Comparison of ENCODE assay signal across 20 cellular contexts in the genomic region with DNA sequence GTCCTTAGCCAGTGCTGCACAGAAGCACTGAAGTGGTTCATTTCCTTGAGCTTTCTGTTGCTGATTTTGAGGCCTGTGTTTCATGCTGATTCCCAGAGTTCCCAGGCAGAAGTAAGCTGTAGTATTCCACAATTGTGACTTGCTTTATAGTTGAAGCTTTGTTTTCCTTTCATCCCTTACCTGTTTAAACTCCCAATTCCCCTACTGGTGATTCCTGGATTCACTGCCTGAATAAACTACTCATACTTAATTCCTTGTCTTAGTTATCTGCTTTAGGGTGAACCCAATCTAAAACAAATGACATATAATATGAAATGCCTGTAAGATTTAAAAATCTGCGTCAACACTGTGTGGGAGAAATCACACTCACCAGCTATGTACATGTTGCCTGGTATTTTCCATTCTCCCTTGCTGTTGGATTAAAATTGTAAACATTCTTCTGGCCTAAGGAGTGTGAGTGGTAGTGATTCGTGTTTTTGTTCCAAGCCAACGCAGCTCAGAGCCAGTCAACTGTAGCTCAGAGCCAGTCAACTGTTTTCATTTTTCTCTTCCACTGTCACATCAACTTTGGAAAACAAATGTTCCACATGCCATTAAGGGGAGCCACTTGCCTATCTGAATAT.
DNase-seq lines count a peak whose midpoint lies in the region; ATAC-seq, FAIRE-seq and TF ChIP-seq lines count a peak whose summit lies in the region.
"Had no signal": no experiment of that assay in that cellular context is flagged by ENCODE, and none has a peak within 500 bp of the region (broad histone marks: within the 10 kb centered on the region; RNA-seq: fewer than 3 reads in every experiment).

No MANE protein-coding gene starts in this region.

- H2AK5ac ChIP-seq in H1 (ENCODE audit: low read depth, low read length): no peak overlapping the region

- no peak overlapping the region for H3K4me3 Mint-ChIP-seq in GM23338
- no peak overlapping the region for H3K4me3 Mint-ChIP-seq in CD8-positive, alpha-beta memory T cell
- H3K4me3 Mint-ChIP-seq: CD8-positive, alpha-beta T cell had no signal

- H3K4me3 ChIP-seq in GM23338 (no peak overlapping the region), H1 (ENCODE audit: extremely low read depth in 1 of 4, insufficient read depth in 2 of 4, low read depth in 3 of 4, low read length in 4 of 4) (no peak overlapping the region), smooth muscle cell (no peak overlapping the region)
- no peak overlapping the region for H3K4me3 ChIP-seq in CD8-positive, alpha-beta memory T cell (ENCODE audit: low read length)
- H3K4me3 ChIP-seq: GM23248, Peyer's patch had no signal

- 89% methylated on average over 3 of the region's 3 CpGs; no CpG with 5 or more reads in 1 of the 2 experiments for WGBS in H1 (ENCODE audit: extremely low coverage in 1 of 2, insufficient coverage in 1 of 2, insufficient read length in 1 of 2, insufficient replicate concordance in 2 of 2, low coverage in 1 of 2, low lambda C conversion rate in 2 of 2, missing lambda C conversion rate in 1 of 2), 2 experiments
- 55% methylated on average over 3 of the region's 3 CpGs for WGBS in smooth muscle cell (ENCODE audit: low lambda C conversion rate)

- no peak for TF ChIP-seq RAD21 in H1 (IDR thresholded peaks at IDR 0.05 in 1 of 2, conservative IDR thresholded peaks at IDR 0.05 in 1 of 2; ENCODE audit: low read depth in 2 of 2, low read length in 2 of 2)

- no peaks in the 10 kb centered on the region; the same call in 1 of the 2 replicates for H3K23me2 ChIP-seq in H1 (ENCODE audit: low read depth, low read length)

- H3F3A ChIP-seq in GM23338 (replicated peaks; ENCODE audit: low read depth) (no peaks in the 10 kb centered on the region), smooth muscle cell (ENCODE audit: low read depth) (no peaks in the 10 kb centered on the region)

- H3K56ac ChIP-seq in H1 (replicated peaks; ENCODE audit: insufficient read length, low read depth, low read length): no peak overlapping the region

- no peaks in the 10 kb centered on the region for H3K9me2 ChIP-seq in GM23338 (ENCODE audit: insufficient read depth)

- H3K27me3 ChIP-seq in GM23338 (ENCODE audit: insufficient read depth): no peaks in the 10 kb centered on the region
- no peaks in the 10 kb centered on the region for H3K27me3 ChIP-seq in H1 (replicated peaks in 1 of 4; ENCODE audit: control insufficient read depth in 3 of 4, extremely low read depth in 1 of 4, insufficient read depth in 3 of 4, low read length in 3 of 4)
- no peaks in the 10 kb centered on the region for H3K27me3 ChIP-seq in smooth muscle cell (ENCODE audit: low read depth)
- H3K27me3 ChIP-seq in CD8-positive, alpha-beta memory T cell (ENCODE audit: insufficient read depth, low read length, poor library complexity, severe bottlenecking): no peaks in the 10 kb centered on the region
- H3K27me3 ChIP-seq: Peyer's patch had no signal

- peaks cover 50% of the 10 kb centered on the region for H3K9me3 Mint-ChIP-seq in GM23338
- H3K9me3 Mint-ChIP-seq in CD8-positive, alpha-beta memory T cell: peaks cover 0 to 5% (median 0%) of the 10 kb centered on the region in 5 donors
- H3K9me3 Mint-ChIP-seq: CD8-positive, alpha-beta T cell had no signal

- no peak for TF ChIP-seq POLR2A in H1 (IDR thresholded peaks at IDR 0.05; ENCODE audit: control extremely low read depth in 1 of 2, low read depth in 2 of 2, low read length in 2 of 2)

- no peak overlapping the region for H3K27ac ChIP-seq in GM23338 (ENCODE audit: low read depth)
- H3K27ac ChIP-seq in H1 (ENCODE audit: low read depth, low read length): no peak overlapping the region
- H3K27ac ChIP-seq in smooth muscle cell (ENCODE audit: low read depth): no peak overlapping the region
- no peak overlapping the region for H3K27ac ChIP-seq in CD8-positive, alpha-beta memory T cell (ENCODE audit: low read depth, low read length)
- H3K27ac ChIP-seq: GM23248, Peyer's patch had no signal

- H3K36me3 ChIP-seq in GM23338 (ENCODE audit: insufficient read depth) (no peaks in the 10 kb centered on the region), H1 (ENCODE audit: control insufficient read depth in 2 of 4, insufficient read depth in 4 of 4, low read length in 3 of 4) (no peaks in the 10 kb centered on the region), smooth muscle cell (ENCODE audit: low read depth) (no peaks in the 10 kb centered on the region)
- no peaks in the 10 kb centered on the region for H3K36me3 ChIP-seq in CD8-positive, alpha-beta memory T cell (ENCODE audit: insufficient read depth, low read length)
- H3K36me3 ChIP-seq: Peyer's patch had no signal

- no peaks in the 10 kb centered on the region for H3K4me1 Mint-ChIP-seq in GM23338
- H3K4me1 Mint-ChIP-seq in CD8-positive, alpha-beta memory T cell: no peaks in the 10 kb centered on the region

- no peaks in the 10 kb centered on the region for H4K20me1 ChIP-seq in GM23338 (replicated peaks; ENCODE audit: insufficient read depth)
- no peaks in the 10 kb centered on the region for H4K20me1 ChIP-seq in H1 (replicated peaks in 1 of 2; ENCODE audit: control insufficient read depth in 1 of 2, insufficient read depth in 2 of 2, low read length in 2 of 2)
- no peaks in the 10 kb centered on the region for H4K20me1 ChIP-seq in smooth muscle cell (ENCODE audit: low read depth)

- no peaks in the 10 kb centered on the region; the same call in 2 of the 3 replicates for H3K36me3 Mint-ChIP-seq in GM23338 (ENCODE audit: low read depth)
- H3K36me3 Mint-ChIP-seq in CD8-positive, alpha-beta memory T cell: no peaks in the 10 kb centered on the region
- H3K36me3 Mint-ChIP-seq: CD8-positive, alpha-beta T cell had no signal

- no peak for FAIRE-seq in H1 (lab: Jason Lieb, UNC)
- FAIRE-seq: GM12891, GM18507 had no signal

- H2BK20ac ChIP-seq in H1 (ENCODE audit: low read length): no peak overlapping the region

- H2AFZ ChIP-seq in GM23338 (no peak overlapping the region), H1 (ENCODE audit: low read length) (peak overlapping the region; percentile 94; the same call in 1 of the 2 replicates), smooth muscle cell (ENCODE audit: low read depth) (peak overlapping the region; percentile 49)
- H2AFZ ChIP-seq: GM23248 had no signal

- H3K9ac ChIP-seq in H1 (replicated peaks in 1 of 4; ENCODE audit: extremely low read depth in 1 of 4, low read depth in 3 of 4, low read length in 3 of 4) (no peak overlapping the region), smooth muscle cell (ENCODE audit: low read depth) (no peak overlapping the region)
- H3K9ac ChIP-seq: GM23248 had no signal

- no peak overlapping the region for H2BK15ac ChIP-seq in H1 (ENCODE audit: low read length)

- H3K4ac ChIP-seq in H1 (replicated peaks; ENCODE audit: insufficient read length, low read depth, low read length): no peak overlapping the region

- H3K79me2 ChIP-seq in GM23338 (replicated peaks; ENCODE audit: insufficient read depth) (no peaks in the 10 kb centered on the region), H1 (ENCODE audit: control insufficient read depth in 1 of 2, insufficient read depth in 2 of 2, low read length in 2 of 2) (no peaks in the 10 kb centered on the region), smooth muscle cell (ENCODE audit: low read depth) (no peaks in the 10 kb centered on the region)

- POLR2A ChIA-PET in H1 (lab: Charles Lee; ENCODE audit: partially characterized antibody): no interaction called here
- POLR2A ChIA-PET in CD8-positive, alpha-beta memory T cell (lab: Charles Lee): no interaction called here

- no peaks in the 10 kb centered on the region for H3K79me1 ChIP-seq in H1 (ENCODE audit: low read depth, low read length)

- no peak overlapping the region for H2BK12ac ChIP-seq in H1 (ENCODE audit: low read depth, low read length)

- H2BK120ac ChIP-seq in H1 (replicated peaks; ENCODE audit: low read depth, low read length): no peak overlapping the region

- no peak overlapping the region for H2BK5ac ChIP-seq in H1 (ENCODE audit: low read depth, low read length)

- H3K27me3 Mint-ChIP-seq in GM23338 (ENCODE audit: insufficient read depth, low read depth, poor library complexity): no peaks in the 10 kb centered on the region
- no peaks in the 10 kb centered on the region for H3K27me3 Mint-ChIP-seq in CD8-positive, alpha-beta memory T cell

- no peak overlapping the region for H3K27ac Mint-ChIP-seq in GM23338
- no peak overlapping the region for H3K27ac Mint-ChIP-seq in CD8-positive, alpha-beta memory T cell
- H3K27ac Mint-ChIP-seq: CD8-positive, alpha-beta T cell had no signal

- H4K8ac ChIP-seq in H1 (ENCODE audit: extremely low read depth, insufficient read depth, low read length): no peak overlapping the region

- CTCF ChIA-PET in H1 (lab: Charles Lee; ENCODE audit: partially characterized antibody): interaction anchor here (0.9 to 1.8 kb wide), 2 partner anchors 15 to 22 kb away, joined by 4 to 6 read pairs; no protein-coding TSS in a partner anchor
- CTCF ChIA-PET in CD8-positive, alpha-beta memory T cell (lab: Charles Lee): no interaction called here

- TF ChIP-seq EP300 in H1 (IDR thresholded peaks at IDR 0.05; ENCODE audit: borderline replicate concordance in 1 of 2, low read depth in 2 of 2, low read length in 2 of 2): no peak

- no peaks in the 10 kb centered on the region for H3K4me1 ChIP-seq in GM23338 (ENCODE audit: insufficient read depth)
- H3K4me1 ChIP-seq in H1 (replicated peaks in 1 of 4; ENCODE audit: control insufficient read depth in 3 of 4, insufficient read depth in 4 of 4, low read length in 3 of 4): no peaks in the 10 kb centered on the region
- H3K4me1 ChIP-seq in smooth muscle cell (ENCODE audit: low read depth): no peaks in the 10 kb centered on the region
- H3K4me1 ChIP-seq in CD8-positive, alpha-beta memory T cell (ENCODE audit: insufficient read depth, low read length): no peaks in the 10 kb centered on the region
- H3K4me1 ChIP-seq: Peyer's patch had no signal

- TF ChIP-seq CTCF in GM23338 (conservative IDR thresholded peaks at IDR 0.05; ENCODE audit: low read depth in 2 of 2): 0 out of 4 replicates have a peak, but pooled peaks of 1 of the 2 experiments have one; percentile 16
- no peak for TF ChIP-seq CTCF in H1 (IDR thresholded peaks at IDR 0.05; ENCODE audit: control extremely low read depth in 1 of 3, insufficient read depth in 1 of 3, low read depth in 1 of 3, low read length in 3 of 3)
- no peak for TF ChIP-seq CTCF in smooth muscle cell (IDR thresholded peaks at IDR 0.05; ENCODE audit: borderline replicate concordance, insufficient read depth, poor library complexity, severe bottlenecking)

- H4K5ac ChIP-seq in H1 (ENCODE audit: insufficient read length, low read depth, low read length): no peak overlapping the region

- DNase-seq in GM23338 (ENCODE audit: low spot score) (peak; percentile 12), H1 (ENCODE audit: low read depth in 1 of 2, low spot score in 2 of 2) (no peak), kidney glomerular epithelial cell (lab: John Stamatoyannopoulos, UW) (peak; percentile 86), smooth muscle cell (lab: John Stamatoyannopoulos, UW; ENCODE audit: unreplicated experiment) (no peak)
- no peak for DNase-seq in CD8-positive, alpha-beta memory T cell
- DNase-seq in activated T-cell treated with anti-CD3 and anti-CD28 coated beads, Interleukin-2, amount 50 U/mL, for 48 hours: no peak
- no peak for DNase-seq in activated CD4-positive, CD25-positive, alpha-beta regulatory T cell (lab: John Stamatoyannopoulos, UW)
- DNase-seq: CD8-positive, alpha-beta T cell; DND-41; GF-D8; GM23248; NCI-H1048; NCI-H1436 treated with DMSO at 0.1 percent for 48 hours; NCI-H2029 treated with DMSO at 0.1 percent for 48 hours; NCI-H2171 treated with DMSO at 0.1 percent for 48 hours; NCI-H510A treated with DMSO at 0.1 percent for 48 hours; Peyer's patch; Right ventricle myocardium superior had no signal

- no peak overlapping the region for H3K18ac ChIP-seq in H1 (ENCODE audit: extremely low read depth, low read length)

- no peak overlapping the region for H4K91ac ChIP-seq in H1 (replicated peaks; ENCODE audit: insufficient read length, low read length)

- no peak overlapping the region for H3K14ac ChIP-seq in H1 (ENCODE audit: insufficient read length)

- no peak overlapping the region for H3K4me2 ChIP-seq in GM23338
- H3K4me2 ChIP-seq in H1 (ENCODE audit: insufficient read depth in 1 of 2, low read depth in 2 of 2, low read length in 2 of 2): no peak overlapping the region
- H3K4me2 ChIP-seq in smooth muscle cell: no peak overlapping the region

- no peak for ATAC-seq in GM23338
- ATAC-seq: CD8-positive, alpha-beta T cell had no signal

- H3K9me3 ChIP-seq in H1 (ENCODE audit: insufficient read depth in 2 of 2, low read depth in 1 of 2, low read length in 1 of 2) (peaks cover 2 to 14% of the 10 kb centered on the region in 2 experiments; a peak in 2 of 4 replicates), smooth muscle cell (replicated peaks; ENCODE audit: low read depth) (no peaks in the 10 kb centered on the region)
- H3K9me3 ChIP-seq in CD8-positive, alpha-beta memory T cell (ENCODE audit: low read length): no peaks in the 10 kb centered on the region
- H3K9me3 ChIP-seq: Peyer's patch had no signal

- no peak overlapping the region for H3K23ac ChIP-seq in H1 (ENCODE audit: insufficient read length)

Comparison
In these comparisons a context has a peak if more than half of its experiments do, and no peak if none do; other contexts are left out.
1. DNase-seq: peak in GM23338 (single experiment) and kidney glomerular epithelial cell (single experiment); none in H1 (0 of 2), smooth muscle cell (single experiment), CD8-positive, alpha-beta memory T cell (0 of 5), activated T-cell treated with anti-CD3 and anti-CD28 coated beads, Interleukin-2, amount 50 U/mL, for 48 hours (0 of 2) and activated CD4-positive, CD25-positive, alpha-beta regulatory T cell (0 of 4).